Comparison of ENCODE assay signal across 18 cellular contexts in the genomic region with DNA sequence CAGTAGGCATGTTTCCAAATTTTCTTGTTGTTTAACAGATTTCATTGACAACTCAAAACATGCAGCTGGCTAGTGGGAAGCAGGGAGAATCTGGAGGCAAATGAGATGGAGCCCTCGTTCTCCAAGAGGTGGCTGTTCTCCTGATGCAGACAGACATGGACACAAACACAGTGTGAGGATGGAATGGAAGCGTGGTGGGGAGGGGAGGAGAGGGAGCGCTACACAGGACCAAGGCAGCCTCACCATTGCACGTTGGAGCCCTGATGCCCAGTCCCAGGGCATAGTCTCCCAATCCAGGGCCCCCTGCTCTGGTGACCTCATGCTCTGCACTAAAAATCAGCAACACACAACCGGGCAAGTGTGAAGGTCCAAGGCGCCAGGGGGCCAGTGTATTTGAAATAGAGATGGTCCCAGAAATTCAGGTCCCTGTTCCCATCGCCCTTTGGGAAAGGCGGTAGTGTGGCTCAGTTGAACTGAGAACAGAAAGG. TPM values are rescaled to one million over a fixed set of nuclear protein-coding genes. Genes with fewer than 3 reads are reported as not detected.
DNase-seq lines count a peak whose midpoint lies in the region; ATAC-seq and TF ChIP-seq lines count a peak whose summit lies in the region.
"Had no signal": no experiment of that assay in that cellular context is flagged by ENCODE, and none has a peak within 500 bp of the region (broad histone marks: within the 10 kb centered on the region; RNA-seq: fewer than 3 reads in every experiment).

No MANE protein-coding gene starts in this region.

- DNase-seq in activated CD4-positive, alpha-beta T cell treated with anti-CD3 and anti-CD28 coated beads for 36 hours, result no peak
- no peak for DNase-seq in activated CD4-positive, alpha-beta T cell treated with anti-CD3 and anti-CD28 coated beads, Interleukin-2, amount 50 U/mL, for 1 hour
- no peak for DNase-seq in neural progenitor cell (ENCODE audit: low spot score)
- no peak for DNase-seq in lower leg skin (ENCODE audit: low spot score in 2 of 2)
- no peak for DNase-seq in SHP77 treated with DMSO at 0.1 percent for 48 hours (lab: John Stamatoyannopoulos, UW)
- DNase-seq in HAP-1 (ENCODE audit: low spot score in 2 of 2), result no peak
- DNase-seq: activated CD4-positive, CD25-positive, alpha-beta regulatory T cell; amniotic stem cell; NCI-H1048; stimulated activated CD4-positive, alpha-beta T cell treated with anti-CD3 and anti-CD28 coated beads, Interleukin-4, amount 100 ng/mL, for 4 hours had no signal

- no peak overlapping the region for H3K27ac ChIP-seq in DOHH2 (ENCODE audit: low read depth, low read length)
- no peak overlapping the region for H3K27ac ChIP-seq in neural progenitor cell
- H3K27ac ChIP-seq: pancreas, RWPE1 had no signal

- peak overlapping the region; percentile 51 for H3K4me2 ChIP-seq in DOHH2 (ENCODE audit: low read length)
- H3K4me2 ChIP-seq in neural progenitor cell, result no peak overlapping the region

- in situ Hi-C loops in HAP-1 (cut with MboI; ENCODE audit: low sequenced_read_pairs), result loop anchor here (5.0 to 25.0 kb wide), 2 partner anchors 176 to 1046 kb away; no protein-coding TSS in a partner anchor

- H3K36me3 Mint-ChIP-seq in activated CD4-positive, alpha-beta T cell treated with anti-CD3 and anti-CD28 coated beads for 36 hours (ENCODE audit: low read depth), result no peaks in the 10 kb centered on the region
- H3K36me3 Mint-ChIP-seq in activated naive CD8-positive, alpha-beta T cell, result no peaks in the 10 kb centered on the region
- H3K36me3 Mint-ChIP-seq in neural progenitor cell, result no peaks in the 10 kb centered on the region

- no peaks in the 10 kb centered on the region for H3K36me3 ChIP-seq in DOHH2 (ENCODE audit: control insufficient read depth, low read length)
- no peaks in the 10 kb centered on the region for H3K36me3 ChIP-seq in neural progenitor cell
- no peaks in the 10 kb centered on the region for H3K36me3 ChIP-seq in HAP-1 (replicated peaks)
- H3K36me3 ChIP-seq: pancreas, transverse colon had no signal

- H3K9ac ChIP-seq in neural progenitor cell, result no peak overlapping the region

- 94 to 95% methylated on average over 8 of the region's 8 CpGs for WGBS in lower leg skin, 2 donors

- H3K27ac Mint-ChIP-seq in activated CD4-positive, alpha-beta T cell treated with anti-CD3 and anti-CD28 coated beads for 36 hours, result peak overlapping the region; percentile 60
- peak overlapping the region; percentile 92 for H3K27ac Mint-ChIP-seq in activated naive CD8-positive, alpha-beta T cell
- H3K27ac Mint-ChIP-seq in neural progenitor cell, result no peak overlapping the region

- intact Hi-C loops in activated CD4-positive, alpha-beta T cell treated with anti-CD3 and anti-CD28 coated beads for 36 hours (cut with DNase I, micrococcal nuclease), result loop anchor here (1.0 to 10.0 kb wide), 3 partner anchors 17 to 789 kb away; no protein-coding TSS in a partner anchor
- intact Hi-C loops in lower leg skin (cut with DNase I; ENCODE audit: low total_unique reads), result loop anchor here (10.0 kb wide), 1 partner anchor 169 kb away; a partner anchor contains a TSS

- H3K4me3 Mint-ChIP-seq in activated CD4-positive, alpha-beta T cell treated with anti-CD3 and anti-CD28 coated beads for 36 hours, result no peak overlapping the region
- H3K4me3 Mint-ChIP-seq in activated naive CD8-positive, alpha-beta T cell, result no peak overlapping the region
- no peak overlapping the region for H3K4me3 Mint-ChIP-seq in neural progenitor cell
- H3K4me3 Mint-ChIP-seq: endodermal cell had no signal

- H3K79me2 ChIP-seq in DOHH2 (ENCODE audit: control insufficient read depth, low read length) (no peaks in the 10 kb centered on the region), neural progenitor cell (ENCODE audit: low read depth) (no peaks in the 10 kb centered on the region)

- H3K9me2 ChIP-seq in DOHH2 (replicated peaks; ENCODE audit: control insufficient read depth, low read length), result no peaks in the 10 kb centered on the region

- no peak for TF ChIP-seq POLR2A in lower leg skin (IDR thresholded peaks at IDR 0.05)

- no peaks in the 10 kb centered on the region for H4K20me1 ChIP-seq in DOHH2 (ENCODE audit: control insufficient read depth, insufficient read depth, low read depth, low read length)
- no peaks in the 10 kb centered on the region for H4K20me1 ChIP-seq in neural progenitor cell (ENCODE audit: low read depth)

- POLR2A ChIA-PET in activated CD4-positive, alpha-beta T cell treated with anti-CD3 and anti-CD28 coated beads for 36 hours (lab: Charles Lee), result interaction anchor here (0.7 to 6.7 kb wide), 7 partner anchors 12 to 143 kb away, joined by 3 to 170 read pairs (median 8); a partner anchor contains a TSS

- no peaks in the 10 kb centered on the region for H3K27me3 Mint-ChIP-seq in activated CD4-positive, alpha-beta T cell treated with anti-CD3 and anti-CD28 coated beads for 36 hours
- no peaks in the 10 kb centered on the region for H3K27me3 Mint-ChIP-seq in activated naive CD8-positive, alpha-beta T cell
- H3K27me3 Mint-ChIP-seq in neural progenitor cell (ENCODE audit: insufficient read depth, low read depth), result peaks cover 9% of the 10 kb centered on the region

- no peak for ATAC-seq in activated CD4-positive, alpha-beta T cell treated with anti-CD3 and anti-CD28 coated beads for 36 hours

- TF ChIP-seq CTCF in DOHH2 (IDR thresholded peaks at IDR 0.05; ENCODE audit: low read depth, low read length, poor library complexity, severe bottlenecking) (no peak), neural progenitor cell (IDR thresholded peaks at IDR 0.05) (no peak), lower leg skin (IDR thresholded peaks at IDR 0.05) (no peak)

- CTCF ChIA-PET in activated CD4-positive, alpha-beta T cell treated with anti-CD3 and anti-CD28 coated beads for 36 hours (lab: Charles Lee), result interaction anchor here (0.6 to 14.5 kb wide), 16 partner anchors 9 to 278 kb away, joined by 3 to 149 read pairs (median 4); a partner anchor contains a TSS

- H3K4me1 ChIP-seq in DOHH2 (ENCODE audit: control insufficient read depth, low read length) (peaks cover 30% of the 10 kb centered on the region), neural progenitor cell (no peaks in the 10 kb centered on the region), HAP-1 (no peaks in the 10 kb centered on the region)
- H3K4me1 ChIP-seq: pancreas had no signal

- peaks cover 76% of the 10 kb centered on the region for H3K4me1 Mint-ChIP-seq in activated CD4-positive, alpha-beta T cell treated with anti-CD3 and anti-CD28 coated beads for 36 hours
- peaks cover 83% of the 10 kb centered on the region for H3K4me1 Mint-ChIP-seq in activated naive CD8-positive, alpha-beta T cell (ENCODE audit: low read depth)
- peaks cover 2% of the 10 kb centered on the region for H3K4me1 Mint-ChIP-seq in neural progenitor cell

- H3K9me3 Mint-ChIP-seq in activated CD4-positive, alpha-beta T cell treated with anti-CD3 and anti-CD28 coated beads for 36 hours (ENCODE audit: low read depth), result no peaks in the 10 kb centered on the region
- H3K9me3 Mint-ChIP-seq in activated naive CD8-positive, alpha-beta T cell (ENCODE audit: low read depth), result no peaks in the 10 kb centered on the region
- H3K9me3 Mint-ChIP-seq in neural progenitor cell, result no peaks in the 10 kb centered on the region
- H3K9me3 Mint-ChIP-seq: endodermal cell had no signal

- H3K4me3 ChIP-seq in DOHH2 (ENCODE audit: low read length) (peak overlapping the region; percentile 11; the same call in 1 of the 2 replicates), neural progenitor cell (no peak overlapping the region), lower leg skin (ENCODE audit: low read depth, poor library complexity, severe bottlenecking) (no peak overlapping the region), HAP-1 (no peak overlapping the region)
- H3K4me3 ChIP-seq: pancreas, transverse colon had no signal

- peak overlapping the region; percentile 68 for H2AFZ ChIP-seq in neural progenitor cell (replicated peaks)

- H3F3A ChIP-seq in DOHH2 (ENCODE audit: control insufficient read depth, insufficient read depth), result no peaks in the 10 kb centered on the region; the same call in 1 of the 2 replicates
- H3F3A ChIP-seq in neural progenitor cell (ENCODE audit: low read depth), result no peaks in the 10 kb centered on the region

- H3K9me3 ChIP-seq in DOHH2 (ENCODE audit: control insufficient read depth, insufficient read depth, low read length) (no peaks in the 10 kb centered on the region), neural progenitor cell (ENCODE audit: low read depth) (no peaks in the 10 kb centered on the region), HAP-1 (no peaks in the 10 kb centered on the region)
- H3K9me3 ChIP-seq: pancreas, transverse colon had no signal

- H3K27me3 ChIP-seq in DOHH2 (ENCODE audit: control insufficient read depth, low read length) (peaks cover 12% of the 10 kb centered on the region; the same call in 1 of the 2 replicates), neural progenitor cell (peaks cover 8% of the 10 kb centered on the region), HAP-1 (ENCODE audit: low read depth) (0 out of 2 replicates have a peak, but pooled peaks cover 10% of the 10 kb centered on the region)
- H3K27me3 ChIP-seq: transverse colon had no signal

RNA-seq across cellular contexts. Expression of a gene that starts 31.6 kb away (rescaled TPM):
- total RNA-seq in activated CD4-positive, alpha-beta T cell treated with anti-CD3 and anti-CD28 coated beads for 36 hours, result 100 to 1,000 TPM in 1 of 2 experiments, 10 to 100 TPM in 1; 99.7 to 122 TPM
- 179 and 237 TPM in 2 replicates for total RNA-seq in neural progenitor cell (ENCODE audit: low replicate concordance)
- 10 to 100 TPM; 63.2 to 77.2 (median 67.6) TPM for total RNA-seq in lower leg skin

RNA-seq across cellular contexts. Expression of a gene that starts 48.9 kb away (rescaled TPM):
- total RNA-seq in activated CD4-positive, alpha-beta T cell treated with anti-CD3 and anti-CD28 coated beads for 36 hours, result not detected
- total RNA-seq in neural progenitor cell (ENCODE audit: low replicate concordance) (0.39 and 2.8 TPM in 2 replicates), lower leg skin (under 1 TPM in 2 of 4 donors, not detected in 2; 0.13 to 0.19 TPM)
- total RNA-seq: A172, mononuclear cell had no signal

RNA-seq across cellular contexts. Expression of a gene that starts 50.8 kb away (rescaled TPM):
- 100 to 1,000 TPM; 325 to 389 TPM for total RNA-seq in activated CD4-positive, alpha-beta T cell treated with anti-CD3 and anti-CD28 coated beads for 36 hours
- total RNA-seq in neural progenitor cell (ENCODE audit: low replicate concordance) (0.37 TPM in 1 of 2 replicates, not detected in the other), lower leg skin (1 to 10 TPM in 1 of 4 donors, under 1 TPM in 1, not detected in 2; 0.21 to 1.2 TPM)
- total RNA-seq: A172 had no signal

Comparison
In these comparisons a context has a peak if more than half of its experiments do, and no peak if none do; other contexts are left out.
1. RNA of a gene that starts 50.8 kb away (total RNA-seq): 325 to 389 TPM in activated CD4-positive, alpha-beta T cell treated with anti-CD3 and anti-CD28 coated beads for 36 hours; 0.21 to 1.2 TPM in lower leg skin and 0.37 TPM in neural progenitor cell; every median in the first group is over 100 times any median in the second.